ENCODE assay signal across 8 cellular contexts in genomic region chr6:44001318-44001868, GRCh38.
DNase-seq lines count a peak whose midpoint lies in the region; ATAC-seq, FAIRE-seq and TF ChIP-seq lines count a peak whose summit lies in the region.

No MANE protein-coding gene starts in this region.

- H3K27ac Mint-ChIP-seq in CD4-positive, CD25-positive, alpha-beta regulatory T cell = peak overlapping the region in 1 of 3 donors; percentile 14
- H3K27ac Mint-ChIP-seq in endodermal cell = peak overlapping the region; percentile 96

- 50 to 62% methylated on average over 6 to 10 of the region's 10 CpGs for whole genome bisulfite sequencing in endodermal cell (ENCODE audit: insufficient coverage in 1 of 2, insufficient read length in 1 of 2), 2 experiments
- 65 to 74% methylated on average over 10 of the region's 10 CpGs for WGBS in pancreas, 2 donors

- H3K9me3 Mint-ChIP-seq in CD4-positive, CD25-positive, alpha-beta regulatory T cell = peaks cover 0 to 4% (median 0%) of the 10 kb centered on the region in 7 donors
- peaks cover 25% of the 10 kb centered on the region for H3K9me3 Mint-ChIP-seq in endodermal cell

- FAIRE-seq in pancreas (lab: Jason Lieb, UNC) = no peak

- no peaks in the 10 kb centered on the region for H3K9me3 ChIP-seq in CD4-positive, CD25-positive, alpha-beta regulatory T cell (ENCODE audit: control insufficient read depth in 2 of 2, low read length in 2 of 2)
- H3K9me3 ChIP-seq in NT2/D1 (ENCODE audit: insufficient read depth, low read length) (peaks cover 5% of the 10 kb centered on the region; the same call in 1 of the 2 replicates), endodermal cell (ENCODE audit: control insufficient read depth, low read length) (peaks cover 26% of the 10 kb centered on the region), pancreas (no peaks in the 10 kb centered on the region)

- peak overlapping the region; percentile 59 for H3K9ac ChIP-seq in NT2/D1 (ENCODE audit: insufficient read length, low read depth)
- H3K9ac ChIP-seq in endodermal cell (ENCODE audit: extremely low read depth, low read length, poor library complexity, severe bottlenecking) = peak overlapping the region; percentile 24

- peak in 1 of 3 donors; percentile 8 for DNase-seq in CD4-positive, CD25-positive, alpha-beta regulatory T cell
- DNase-seq in NT2/D1 (ENCODE audit: low read depth, low spot score) (peak; percentile 28), endodermal cell (peak; percentile 94), pancreas (peak in 1 of 6 donors; percentile 4), globus pallidus (ENCODE audit: low spot score) (no peak), NK-92 (lab: John Stamatoyannopoulos, UW; ENCODE audit: unreplicated experiment) (no peak)

- H3K4me3 Mint-ChIP-seq in CD4-positive, CD25-positive, alpha-beta regulatory T cell = peak overlapping the region in 3 of 4 donors; percentile 23 to 67 (median 44)
- H3K4me3 Mint-ChIP-seq in endodermal cell = peak overlapping the region; percentile 67

- intact Hi-C loops in pancreas (cut with DNase I) = no loop called here

- TF ChIP-seq CTCF in endodermal cell (conservative IDR thresholded peaks at IDR 0.05) = peak; percentile 79
- TF ChIP-seq CTCF in pancreas (IDR thresholded peaks at IDR 0.05) = no peak

- peaks cover 9% of the 10 kb centered on the region for H3K27me3 ChIP-seq in CD4-positive, CD25-positive, alpha-beta regulatory T cell (ENCODE audit: control insufficient read depth, insufficient read depth, low read length)
- H3K27me3 ChIP-seq in NT2/D1 (ENCODE audit: insufficient read depth, insufficient read length) (no peaks in the 10 kb centered on the region), endodermal cell (ENCODE audit: control insufficient read depth, insufficient read depth, low read length, poor library complexity, severe bottlenecking) (no peaks in the 10 kb centered on the region), pancreas (no peaks in the 10 kb centered on the region)

- peaks cover 3% of the 10 kb centered on the region for H3K36me3 Mint-ChIP-seq in CD4-positive, CD25-positive, alpha-beta regulatory T cell
- H3K36me3 Mint-ChIP-seq in endodermal cell (ENCODE audit: low read depth) = peaks cover 10% of the 10 kb centered on the region

- H3K27ac ChIP-seq in CD4-positive, CD25-positive, alpha-beta regulatory T cell (ENCODE audit: insufficient read depth, low read length, poor library complexity, severe bottlenecking) = no peak overlapping the region
- no peak overlapping the region for H3K27ac ChIP-seq in endodermal cell (ENCODE audit: low read depth, low read length)
- H3K27ac ChIP-seq in pancreas = peak overlapping the region; percentile 33 to 88 (median 86)

- H3K36me3 ChIP-seq in CD4-positive, CD25-positive, alpha-beta regulatory T cell (ENCODE audit: control insufficient read depth, insufficient read depth, low read length) = no peaks in the 10 kb centered on the region
- no peaks in the 10 kb centered on the region for H3K36me3 ChIP-seq in NT2/D1 (ENCODE audit: insufficient read depth, insufficient read length, low read length)
- peaks cover 4% of the 10 kb centered on the region for H3K36me3 ChIP-seq in endodermal cell (ENCODE audit: control insufficient read depth, insufficient read depth, low read length)
- no peaks in the 10 kb centered on the region for H3K36me3 ChIP-seq in pancreas

- H3K4me1 ChIP-seq in CD4-positive, CD25-positive, alpha-beta regulatory T cell (ENCODE audit: control insufficient read depth, insufficient read depth, low read length, poor library complexity, severe bottlenecking) = peaks cover 18% of the 10 kb centered on the region
- peaks cover 16% of the 10 kb centered on the region for H3K4me1 ChIP-seq in NT2/D1 (ENCODE audit: insufficient read depth, insufficient read length)
- peaks cover 13% of the 10 kb centered on the region for H3K4me1 ChIP-seq in endodermal cell (ENCODE audit: control insufficient read depth, insufficient read depth, low read length)
- H3K4me1 ChIP-seq in pancreas = peaks cover 0 to 3% (median 0%) of the 10 kb centered on the region in 3 donors

- ATAC-seq in CD4-positive, CD25-positive, alpha-beta regulatory T cell (ENCODE audit: low read depth in 2 of 2) = no peak
- ATAC-seq in pancreas = peak in 2 of 4 donors; percentile 9 to 11
- ATAC-seq in activated CD4-positive, CD25-positive, alpha-beta regulatory T cell treated with anti-CD3 and anti-CD28 coated beads, Interleukin-2, amount 50 U/mL, for 24 hours = no peak

- no peak overlapping the region for H3K4me3 ChIP-seq in CD4-positive, CD25-positive, alpha-beta regulatory T cell (ENCODE audit: low read depth, low read length)
- H3K4me3 ChIP-seq in NT2/D1 (ENCODE audit: insufficient read length, low read depth) (peak overlapping the region; percentile 9), endodermal cell (ENCODE audit: low read length) (peak overlapping the region; percentile 62), pancreas (no peak overlapping the region)

- peaks cover 0 to 19% (median 8%) of the 10 kb centered on the region in 4 donors for H3K4me1 Mint-ChIP-seq in CD4-positive, CD25-positive, alpha-beta regulatory T cell
- H3K4me1 Mint-ChIP-seq in endodermal cell = peaks cover 33% of the 10 kb centered on the region

- H3K27me3 Mint-ChIP-seq in CD4-positive, CD25-positive, alpha-beta regulatory T cell = peaks cover 46% of the 10 kb centered on the region
- peaks cover 3% of the 10 kb centered on the region for H3K27me3 Mint-ChIP-seq in endodermal cell (ENCODE audit: insufficient read depth)

- TF ChIP-seq POLR2A in GM18526 (IDR thresholded peaks at IDR 0.05; ENCODE audit: extremely low read depth, insufficient read length) = peak; percentile 24

Comparison
In these comparisons a context has a peak if more than half of its experiments do, and no peak if none do; other contexts are left out.
1. DNase-seq: peak in NT2/D1 (single experiment) and endodermal cell (single experiment); none in globus pallidus (single experiment) and NK-92 (single experiment).
2. H3K27ac ChIP-seq: peak in pancreas (4 of 4); none in CD4-positive, CD25-positive, alpha-beta regulatory T cell (single experiment) and endodermal cell (single experiment).
3. H3K4me3 ChIP-seq: peak in NT2/D1 (single experiment) and endodermal cell (single experiment); none in CD4-positive, CD25-positive, alpha-beta regulatory T cell (single experiment) and pancreas (0 of 4).